In genomic region chr13:40769970-40770369, GRCh38 we compare ENCODE assay signal across 7 cellular contexts. TPM values are rescaled to one million over a fixed set of nuclear protein-coding genes. Genes with fewer than 3 reads are reported as not detected.
DNase-seq lines count a peak whose midpoint lies in the region; ATAC-seq and TF ChIP-seq lines count a peak whose summit lies in the region.

No MANE protein-coding gene starts in this region.

- H3K4me2 ChIP-seq in HCT116 (ENCODE audit: low read length) = peak overlapping the region; percentile 93
- H3K4me2 ChIP-seq in smooth muscle cell = peak overlapping the region; percentile 99

- H3K36me3 ChIP-seq in HCT116 (ENCODE audit: control insufficient read depth in 1 of 2, insufficient read depth in 2 of 2, low read length in 2 of 2) (peaks cover 0 to 6% of the 10 kb centered on the region in 2 experiments; a peak in 1 of 4 replicates), smooth muscle cell (ENCODE audit: low read depth) (no peaks in the 10 kb centered on the region), mucosa of descending colon (ENCODE audit: low read depth) (no peaks in the 10 kb centered on the region)

- H3K79me2 ChIP-seq in HCT116 (ENCODE audit: insufficient read depth, low read length) (peaks cover 17% of the 10 kb centered on the region), smooth muscle cell (ENCODE audit: low read depth) (peaks cover 20% of the 10 kb centered on the region)

- H3K4me1 ChIP-seq in HCT116 (ENCODE audit: control insufficient read depth in 1 of 2, insufficient read depth in 2 of 2, low read length in 2 of 2) (peaks cover 7 to 13% of the 10 kb centered on the region in 2 experiments; a peak in 2 of 4 replicates), right cardiac atrium (ENCODE audit: control insufficient read depth, insufficient read depth, low read length) (no peaks in the 10 kb centered on the region), smooth muscle cell (ENCODE audit: low read depth) (peaks cover 9% of the 10 kb centered on the region), mucosa of descending colon (ENCODE audit: low read depth) (peaks cover 11% of the 10 kb centered on the region)

- TF ChIP-seq POLR2A in HCT116 (IDR thresholded peaks at IDR 0.05; ENCODE audit: borderline replicate concordance, extremely low read depth, insufficient read depth, insufficient read length) = no peak

- intact Hi-C loops in HCT116 (cut with micrococcal nuclease) (loop anchor here (10.0 kb wide), 1 partner anchor 225 kb away; no protein-coding TSS in a partner anchor), right cardiac atrium (cut with DNase I) (no loop called here), mucosa of descending colon (cut with DNase I, micrococcal nuclease) (no loop called here)

- ATAC-seq in HCT116 (no peak), right cardiac atrium (no peak), mucosa of descending colon (no peak)

- H3K4me3 ChIP-seq in HCT116 (replicated peaks in 1 of 2; ENCODE audit: low read depth in 1 of 2, low read length in 2 of 2) (peak overlapping the region; percentile 86 to 94), right cardiac atrium (ENCODE audit: low read length) (peak overlapping the region; percentile 81), smooth muscle cell (peak overlapping the region; percentile 94), mucosa of descending colon (no peak overlapping the region)

- no peaks in the 10 kb centered on the region for H4K20me1 ChIP-seq in HCT116 (ENCODE audit: insufficient read depth)
- H4K20me1 ChIP-seq in smooth muscle cell (ENCODE audit: low read depth) = no peaks in the 10 kb centered on the region

- H3K9me2 ChIP-seq in HCT116 (ENCODE audit: insufficient read depth) = no peaks in the 10 kb centered on the region

- no peak for TF ChIP-seq CTCF in HCT116 (IDR thresholded peaks at IDR 0.05 in 2 of 3, conservative IDR thresholded peaks at IDR 0.05 in 1 of 3; ENCODE audit: borderline replicate concordance in 1 of 3, insufficient read depth in 1 of 3, low read depth in 2 of 3, low read length in 2 of 3)
- TF ChIP-seq CTCF in VCaP (conservative IDR thresholded peaks at IDR 0.05) = no peak
- no peak for TF ChIP-seq CTCF in smooth muscle cell (IDR thresholded peaks at IDR 0.05; ENCODE audit: borderline replicate concordance, insufficient read depth, poor library complexity, severe bottlenecking)
- no peak for TF ChIP-seq CTCF in mucosa of descending colon (IDR thresholded peaks at IDR 0.05)

- BruUV-seq in HCT116 (replicated peaks; lab: Mats Ljungman, UMichigan) = no TSS peak

- POLR2A ChIA-PET in HCT116 (lab: Charles Lee) = no interaction called here

- H3K27me3 ChIP-seq in HCT116 (ENCODE audit: insufficient read depth, low read length) (no peaks in the 10 kb centered on the region), right cardiac atrium (ENCODE audit: control insufficient read depth, insufficient read depth) (no peaks in the 10 kb centered on the region), smooth muscle cell (ENCODE audit: low read depth) (no peaks in the 10 kb centered on the region)

- H3K27ac ChIP-seq in HCT116 (ENCODE audit: low read depth, low read length) = no peak overlapping the region
- H3K27ac ChIP-seq in VCaP = peak overlapping the region; percentile 85
- H3K27ac ChIP-seq in right cardiac atrium (ENCODE audit: low read length) = no peak overlapping the region
- H3K27ac ChIP-seq in smooth muscle cell (ENCODE audit: low read depth) = peak overlapping the region; percentile 81

- 79% methylated on average over 6 of the region's 6 CpGs for WGBS in right cardiac atrium
- WGBS in smooth muscle cell (ENCODE audit: low lambda C conversion rate) = 74% methylated on average over 6 of the region's 6 CpGs

- H3K9ac ChIP-seq in HCT116 (ENCODE audit: low read length) = peak overlapping the region; percentile 77
- H3K9ac ChIP-seq in smooth muscle cell (ENCODE audit: low read depth) = peak overlapping the region; percentile 89

- CTCF ChIA-PET in HCT116 (lab: Charles Lee) = no interaction called here

- H3K9me3 ChIP-seq in HCT116 (ENCODE audit: control insufficient read depth in 1 of 2, insufficient read depth in 1 of 2, low read depth in 1 of 2, low read length in 2 of 2) (no peaks in the 10 kb centered on the region), right cardiac atrium (ENCODE audit: control insufficient read depth, low read length) (no peaks in the 10 kb centered on the region), smooth muscle cell (replicated peaks; ENCODE audit: low read depth) (no peaks in the 10 kb centered on the region), mucosa of descending colon (no peaks in the 10 kb centered on the region)

- no peaks in the 10 kb centered on the region for H3F3A ChIP-seq in smooth muscle cell (ENCODE audit: low read depth)

- DNase-seq in HCT116 (ENCODE audit: low read depth, low spot score) (no peak), right cardiac atrium (no peak), smooth muscle cell (lab: John Stamatoyannopoulos, UW; ENCODE audit: unreplicated experiment) (no peak), NCI-H446 treated with DMSO at 0.1 percent for 48 hours (lab: John Stamatoyannopoulos, UW) (no peak), mucosa of descending colon (no peak), MV-4-11 (lab: John Stamatoyannopoulos, UW) (no peak)

- H2AFZ ChIP-seq in HCT116 (ENCODE audit: low read depth, low read length, poor library complexity, severe bottlenecking) (no peak overlapping the region), smooth muscle cell (ENCODE audit: low read depth) (no peak overlapping the region)

- RAD21 ChIA-PET in HCT116 (lab: Charles Lee; ENCODE audit: low non-redundant PET in 1 of 2, low total read pairs in 2 of 2, uncharacterized antibody in 2 of 2, unreplicated experiment in 2 of 2) = no interaction called here

- TF ChIP-seq RAD21 in HCT116 (IDR thresholded peaks at IDR 0.05; ENCODE audit: low read depth) = no peak

TF ChIP-seq in HCT116, 20 proteins besides CTCF, POLR2A, EP300 and RAD21:
- TF ChIP-seq FOSL1 (IDR thresholded peaks at IDR 0.05; ENCODE audit: low read depth) = no peak
- no peak for TF ChIP-seq SIN3A (IDR thresholded peaks at IDR 0.05; ENCODE audit: low read depth)
- no peak for TF ChIP-seq ELF1 (IDR thresholded peaks at IDR 0.05; ENCODE audit: borderline replicate concordance, low read depth)
- TF ChIP-seq SP1 (IDR thresholded peaks at IDR 0.05; ENCODE audit: low read depth) = no peak
- TF ChIP-seq POLR2AphosphoS5 (IDR thresholded peaks at IDR 0.05; ENCODE audit: low read depth, low read length) = no peak
- no peak for TF ChIP-seq CBX3 (IDR thresholded peaks at IDR 0.05; ENCODE audit: low read depth)
- no peak for TF ChIP-seq ZFX (IDR thresholded peaks at IDR 0.05)
- TF ChIP-seq TCF7L2 (IDR thresholded peaks at IDR 0.05; ENCODE audit: borderline replicate concordance, extremely low read depth, insufficient read depth, insufficient read length) = no peak
- TF ChIP-seq SRF (IDR thresholded peaks at IDR 0.05; ENCODE audit: low read depth) = no peak
- TF ChIP-seq, protein P1, sequence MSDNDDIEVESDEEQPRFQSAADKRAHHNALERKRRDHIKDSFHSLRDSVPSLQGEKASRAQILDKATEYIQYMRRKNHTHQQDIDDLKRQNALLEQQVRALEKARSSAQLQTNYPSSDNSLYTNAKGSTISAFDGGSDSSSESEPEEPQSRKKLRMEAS (IDR thresholded peaks at IDR 0.05) = no peak
- no peak for TF ChIP-seq EGR1 (IDR thresholded peaks at IDR 0.05; ENCODE audit: low read depth)
- TF ChIP-seq, protein P2, sequence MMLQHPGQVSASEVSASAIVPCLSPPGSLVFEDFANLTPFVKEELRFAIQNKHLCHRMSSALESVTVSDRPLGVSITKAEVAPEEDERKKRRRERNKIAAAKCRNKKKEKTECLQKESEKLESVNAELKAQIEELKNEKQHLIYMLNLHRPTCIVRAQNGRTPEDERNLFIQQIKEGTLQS (IDR thresholded peaks at IDR 0.05) = no peak
- TF ChIP-seq ZNF274 (IDR thresholded peaks at IDR 0.05; ENCODE audit: low read depth, low read length) = no peak

RNA-seq across cellular contexts. Expression of gene MRPS31, which starts 1.0 kb away (rescaled TPM):
- total RNA-seq in HCT116 (2021; ENCODE audit: unreplicated experiment) (22.8 TPM), right cardiac atrium (10 to 100 TPM; 21.0 to 29.9 (median 23.9) TPM), smooth muscle cell (25.2 and 34.9 TPM in 2 replicates), mucosa of descending colon (10 to 100 TPM; 20.3 to 21.2 (median 20.9) TPM)
- polyA plus RNA-seq in HCT116 (2012) = 9.2 and 12.1 TPM in 2 replicates
- polyA plus RNA-seq in right cardiac atrium (44.0 TPM), smooth muscle cell (18.8 and 23.9 TPM in 2 replicates)

RNA-seq across cellular contexts. Expression of gene SLC25A15, which starts 19.4 kb away (rescaled TPM):
- total RNA-seq in HCT116 (2021; ENCODE audit: unreplicated experiment) (24.5 TPM), right cardiac atrium (1 to 10 TPM; 3.4 to 5.7 (median 4.8) TPM), smooth muscle cell (11.1 and 13.6 TPM in 2 replicates), mucosa of descending colon (1 to 10 TPM; 4.9 to 8.8 (median 8.8) TPM)
- 14.0 and 14.3 TPM in 2 replicates for polyA plus RNA-seq in HCT116 (2012)
- polyA plus RNA-seq in right cardiac atrium (1.9 TPM), smooth muscle cell (4.1 and 6.3 TPM in 2 replicates)

Comparison
In these comparisons a context has a peak if more than half of its experiments do, and no peak if none do; other contexts are left out.
1. H3K27ac ChIP-seq: peak in VCaP (single experiment) and smooth muscle cell (single experiment); none in HCT116 (single experiment) and right cardiac atrium (single experiment).